Comparison of ENCODE assay signal across 1 cellular context in genomic region chr15:28912422-28912821, GRCh38.
TF ChIP-seq lines count a peak whose summit lies in the region.

No MANE protein-coding gene starts in this region.

TF ChIP-seq in K562, 482 proteins besides CTCF, POLR2A, EP300 and RAD21 (continued from another document and continues in another):
- TF ChIP-seq ELK3 (CRISPR knock-in tag; IDR thresholded peaks at IDR 0.05), result no peak
- no peak for TF ChIP-seq ZNF282 (CRISPR knock-in tag; IDR thresholded peaks at IDR 0.05)
- no peak for TF ChIP-seq ZNF12 (CRISPR knock-in tag; IDR thresholded peaks at IDR 0.05)
- no peak for TF ChIP-seq TARDBP (IDR thresholded peaks at IDR 0.05)
- TF ChIP-seq KDM2B (CRISPR knock-in tag; IDR thresholded peaks at IDR 0.05), result no peak
- TF ChIP-seq, protein P1, sequence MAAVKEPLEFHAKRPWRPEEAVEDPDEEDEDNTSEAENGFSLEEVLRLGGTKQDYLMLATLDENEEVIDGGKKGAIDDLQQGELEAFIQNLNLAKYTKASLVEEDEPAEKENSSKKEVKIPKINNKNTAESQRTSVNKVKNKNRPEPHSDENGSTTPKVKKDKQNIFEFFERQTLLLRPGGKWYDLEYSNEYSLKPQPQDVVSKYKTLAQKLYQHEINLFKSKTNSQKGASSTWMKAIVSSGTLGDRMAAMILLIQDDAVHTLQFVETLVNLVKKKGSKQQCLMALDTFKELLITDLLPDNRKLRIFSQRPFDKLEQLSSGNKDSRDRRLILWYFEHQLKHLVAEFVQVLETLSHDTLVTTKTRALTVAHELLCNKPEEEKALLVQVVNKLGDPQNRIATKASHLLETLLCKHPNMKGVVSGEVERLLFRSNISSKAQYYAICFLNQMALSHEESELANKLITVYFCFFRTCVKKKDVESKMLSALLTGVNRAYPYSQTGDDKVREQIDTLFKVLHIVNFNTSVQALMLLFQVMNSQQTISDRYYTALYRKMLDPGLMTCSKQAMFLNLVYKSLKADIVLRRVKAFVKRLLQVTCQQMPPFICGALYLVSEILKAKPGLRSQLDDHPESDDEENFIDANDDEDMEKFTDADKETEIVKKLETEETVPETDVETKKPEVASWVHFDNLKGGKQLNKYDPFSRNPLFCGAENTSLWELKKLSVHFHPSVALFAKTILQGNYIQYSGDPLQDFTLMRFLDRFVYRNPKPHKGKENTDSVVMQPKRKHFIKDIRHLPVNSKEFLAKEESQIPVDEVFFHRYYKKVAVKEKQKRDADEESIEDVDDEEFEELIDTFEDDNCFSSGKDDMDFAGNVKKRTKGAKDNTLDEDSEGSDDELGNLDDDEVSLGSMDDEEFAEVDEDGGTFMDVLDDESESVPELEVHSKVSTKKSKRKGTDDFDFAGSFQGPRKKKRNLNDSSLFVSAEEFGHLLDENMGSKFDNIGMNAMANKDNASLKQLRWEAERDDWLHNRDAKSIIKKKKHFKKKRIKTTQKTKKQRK (IDR thresholded peaks at IDR 0.05; ENCODE audit: borderline replicate concordance, low read depth, low read length), result no peak
- TF ChIP-seq, protein P2, sequence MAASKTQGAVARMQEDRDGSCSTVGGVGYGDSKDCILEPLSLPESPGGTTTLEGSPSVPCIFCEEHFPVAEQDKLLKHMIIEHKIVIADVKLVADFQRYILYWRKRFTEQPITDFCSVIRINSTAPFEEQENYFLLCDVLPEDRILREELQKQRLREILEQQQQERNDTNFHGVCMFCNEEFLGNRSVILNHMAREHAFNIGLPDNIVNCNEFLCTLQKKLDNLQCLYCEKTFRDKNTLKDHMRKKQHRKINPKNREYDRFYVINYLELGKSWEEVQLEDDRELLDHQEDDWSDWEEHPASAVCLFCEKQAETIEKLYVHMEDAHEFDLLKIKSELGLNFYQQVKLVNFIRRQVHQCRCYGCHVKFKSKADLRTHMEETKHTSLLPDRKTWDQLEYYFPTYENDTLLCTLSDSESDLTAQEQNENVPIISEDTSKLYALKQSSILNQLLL (CRISPR knock-in tag; IDR thresholded peaks at IDR 0.05; ENCODE audit: borderline replicate concordance), result no peak
- TF ChIP-seq, protein P3, sequence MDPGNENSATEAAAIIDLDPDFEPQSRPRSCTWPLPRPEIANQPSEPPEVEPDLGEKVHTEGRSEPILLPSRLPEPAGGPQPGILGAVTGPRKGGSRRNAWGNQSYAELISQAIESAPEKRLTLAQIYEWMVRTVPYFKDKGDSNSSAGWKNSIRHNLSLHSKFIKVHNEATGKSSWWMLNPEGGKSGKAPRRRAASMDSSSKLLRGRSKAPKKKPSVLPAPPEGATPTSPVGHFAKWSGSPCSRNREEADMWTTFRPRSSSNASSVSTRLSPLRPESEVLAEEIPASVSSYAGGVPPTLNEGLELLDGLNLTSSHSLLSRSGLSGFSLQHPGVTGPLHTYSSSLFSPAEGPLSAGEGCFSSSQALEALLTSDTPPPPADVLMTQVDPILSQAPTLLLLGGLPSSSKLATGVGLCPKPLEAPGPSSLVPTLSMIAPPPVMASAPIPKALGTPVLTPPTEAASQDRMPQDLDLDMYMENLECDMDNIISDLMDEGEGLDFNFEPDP (CRISPR knock-in tag; IDR thresholded peaks at IDR 0.05), result no peak
- TF ChIP-seq BCLAF1 (IDR thresholded peaks at IDR 0.05; ENCODE audit: borderline replicate concordance in 1 of 2, control insufficient read depth in 1 of 2, low read depth in 2 of 2, low read length in 1 of 2), result no peak
- no peak for TF ChIP-seq ZBTB11 (CRISPR knock-in tag; IDR thresholded peaks at IDR 0.05)
- TF ChIP-seq MED1 (CRISPR knock-in tag; IDR thresholded peaks at IDR 0.05; ENCODE audit: borderline replicate concordance), result no peak
- peak; percentile 89 for TF ChIP-seq CTBP1 (IDR thresholded peaks at IDR 0.05; ENCODE audit: borderline replicate concordance)
- TF ChIP-seq ZNF165 (CRISPR knock-in tag; IDR thresholded peaks at IDR 0.05; ENCODE audit: borderline replicate concordance), result no peak
- no peak for TF ChIP-seq E2F8 (IDR thresholded peaks at IDR 0.05; ENCODE audit: low read depth, partially characterized antibody)
- TF ChIP-seq KAT8 (IDR thresholded peaks at IDR 0.05; ENCODE audit: low read depth), result no peak
- no peak for TF ChIP-seq CCAR2 (IDR thresholded peaks at IDR 0.05; ENCODE audit: low read depth, low read length)
- no peak for TF ChIP-seq ZNF134 (CRISPR knock-in tag; conservative IDR thresholded peaks at IDR 0.05)
- TF ChIP-seq, protein P4, sequence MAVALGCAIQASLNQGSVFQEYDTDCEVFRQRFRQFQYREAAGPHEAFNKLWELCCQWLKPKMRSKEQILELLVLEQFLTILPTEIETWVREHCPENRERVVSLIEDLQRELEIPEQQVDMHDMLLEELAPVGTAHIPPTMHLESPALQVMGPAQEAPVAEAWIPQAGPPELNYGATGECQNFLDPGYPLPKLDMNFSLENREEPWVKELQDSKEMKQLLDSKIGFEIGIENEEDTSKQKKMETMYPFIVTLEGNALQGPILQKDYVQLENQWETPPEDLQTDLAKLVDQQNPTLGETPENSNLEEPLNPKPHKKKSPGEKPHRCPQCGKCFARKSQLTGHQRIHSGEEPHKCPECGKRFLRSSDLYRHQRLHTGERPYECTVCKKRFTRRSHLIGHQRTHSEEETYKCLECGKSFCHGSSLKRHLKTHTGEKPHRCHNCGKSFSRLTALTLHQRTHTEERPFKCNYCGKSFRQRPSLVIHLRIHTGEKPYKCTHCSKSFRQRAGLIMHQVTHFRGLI (CRISPR knock-in tag; IDR thresholded peaks at IDR 0.05), result no peak
- TF ChIP-seq YY1 (IDR thresholded peaks at IDR 0.05; ENCODE audit: borderline replicate concordance in 1 of 3, control insufficient read depth in 1 of 3, extremely low read depth in 1 of 3, insufficient read depth in 3 of 3, insufficient read length in 1 of 3, insufficient replicate concordance in 2 of 3, low read depth in 1 of 3, low read length in 2 of 3), result no peak
- TF ChIP-seq, protein P5, sequence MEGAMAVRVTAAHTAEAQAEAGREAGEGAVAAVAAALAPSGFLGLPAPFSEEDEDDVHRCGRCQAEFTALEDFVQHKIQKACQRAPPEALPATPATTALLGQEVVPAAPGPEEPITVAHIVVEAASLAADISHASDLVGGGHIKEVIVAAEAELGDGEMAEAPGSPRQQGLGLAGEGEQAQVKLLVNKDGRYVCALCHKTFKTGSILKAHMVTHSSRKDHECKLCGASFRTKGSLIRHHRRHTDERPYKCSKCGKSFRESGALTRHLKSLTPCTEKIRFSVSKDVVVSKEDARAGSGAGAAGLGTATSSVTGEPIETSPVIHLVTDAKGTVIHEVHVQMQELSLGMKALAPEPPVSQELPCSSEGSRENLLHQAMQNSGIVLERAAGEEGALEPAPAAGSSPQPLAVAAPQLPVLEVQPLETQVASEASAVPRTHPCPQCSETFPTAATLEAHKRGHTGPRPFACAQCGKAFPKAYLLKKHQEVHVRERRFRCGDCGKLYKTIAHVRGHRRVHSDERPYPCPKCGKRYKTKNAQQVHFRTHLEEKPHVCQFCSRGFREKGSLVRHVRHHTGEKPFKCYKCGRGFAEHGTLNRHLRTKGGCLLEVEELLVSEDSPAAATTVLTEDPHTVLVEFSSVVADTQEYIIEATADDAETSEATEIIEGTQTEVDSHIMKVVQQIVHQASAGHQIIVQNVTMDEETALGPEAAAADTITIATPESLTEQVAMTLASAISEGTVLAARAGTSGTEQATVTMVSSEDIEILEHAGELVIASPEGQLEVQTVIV (CRISPR knock-in tag; IDR thresholded peaks at IDR 0.05; ENCODE audit: borderline replicate concordance), result no peak
- TF ChIP-seq ZNF143 (CRISPR knock-in tag; IDR thresholded peaks at IDR 0.05), result no peak
- TF ChIP-seq CSDE1 (IDR thresholded peaks at IDR 0.05), result no peak
- no peak for TF ChIP-seq MAFK (IDR thresholded peaks at IDR 0.05; ENCODE audit: low read length)
- TF ChIP-seq CBFA2T3 (IDR thresholded peaks at IDR 0.05), result peak; percentile 71
- no peak for TF ChIP-seq MECOM (CRISPR knock-in tag; IDR thresholded peaks at IDR 0.05)
- no peak for TF ChIP-seq ZNF785 (CRISPR knock-in tag; IDR thresholded peaks at IDR 0.05)
- no peak for TF ChIP-seq POLR2G (IDR thresholded peaks at IDR 0.05; ENCODE audit: low read depth, low read length)
- no peak for TF ChIP-seq CAMTA2 (CRISPR knock-in tag; conservative IDR thresholded peaks at IDR 0.05)
- no peak for TF ChIP-seq ZNF695 (CRISPR knock-in tag; IDR thresholded peaks at IDR 0.05)
- no peak for TF ChIP-seq ZNF263 (CRISPR knock-in tag; IDR thresholded peaks at IDR 0.05; ENCODE audit: borderline replicate concordance)
